Comparison of ENCODE assay signal across 1 cellular context in the genomic region with DNA sequence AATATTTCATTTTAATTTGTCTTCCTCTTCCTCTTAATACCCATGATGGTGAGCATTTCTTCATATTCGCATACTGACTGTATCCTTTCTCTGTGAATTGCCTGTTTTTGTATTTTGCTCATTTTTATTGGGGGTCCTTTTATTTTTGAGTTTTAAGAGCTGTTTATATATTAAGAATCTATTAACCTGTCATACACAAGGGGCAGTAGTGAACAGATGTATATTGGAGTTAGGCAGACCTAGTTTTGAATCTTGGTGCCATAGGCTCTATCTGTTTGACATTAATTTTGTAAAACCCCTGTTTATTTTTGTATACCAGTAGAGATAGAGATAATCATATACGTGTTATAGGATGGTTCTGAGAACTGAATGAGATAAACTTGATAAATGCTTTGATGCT.
TF ChIP-seq lines count a peak whose summit lies in the region.

No MANE protein-coding gene starts in this region.

TF ChIP-seq in SK-N-SH, 30 proteins besides CTCF, POLR2A, EP300 and RAD21 (continued from another document):
- TF ChIP-seq REST (IDR thresholded peaks at IDR 0.05; ENCODE audit: low read depth, low read length) (no peak), TCF12 (IDR thresholded peaks at IDR 0.05) (no peak), POLR2AphosphoS5 (IDR thresholded peaks at IDR 0.05; ENCODE audit: low read depth, low read length) (no peak), ELF1 (IDR thresholded peaks at IDR 0.05) (no peak), RFX5 (IDR thresholded peaks at IDR 0.05; ENCODE audit: low read length) (no peak), TAF1 (IDR thresholded peaks at IDR 0.05; ENCODE audit: borderline replicate concordance, low read depth, low read length) (no peak), MXI1 (IDR thresholded peaks at IDR 0.05; ENCODE audit: low read depth, low read length) (no peak), EZH2phosphoT487 (IDR thresholded peaks at IDR 0.05; ENCODE audit: borderline replicate concordance, low read depth) (no peak), FOXJ3 (CRISPR knock-in tag; IDR thresholded peaks at IDR 0.05) (no peak), RCOR1 (IDR thresholded peaks at IDR 0.05; ENCODE audit: low read length) (no peak), SMC3 (IDR thresholded peaks at IDR 0.05; ENCODE audit: low read depth, low read length) (no peak), NRF1 (IDR thresholded peaks at IDR 0.05; ENCODE audit: low read depth, low read length) (no peak), FOXM1 (IDR thresholded peaks at IDR 0.05; ENCODE audit: low read depth) (no peak), TEAD4 (IDR thresholded peaks at IDR 0.05; ENCODE audit: borderline replicate concordance, insufficient read depth) (no peak)
- TF ChIP-seq, protein P1, sequence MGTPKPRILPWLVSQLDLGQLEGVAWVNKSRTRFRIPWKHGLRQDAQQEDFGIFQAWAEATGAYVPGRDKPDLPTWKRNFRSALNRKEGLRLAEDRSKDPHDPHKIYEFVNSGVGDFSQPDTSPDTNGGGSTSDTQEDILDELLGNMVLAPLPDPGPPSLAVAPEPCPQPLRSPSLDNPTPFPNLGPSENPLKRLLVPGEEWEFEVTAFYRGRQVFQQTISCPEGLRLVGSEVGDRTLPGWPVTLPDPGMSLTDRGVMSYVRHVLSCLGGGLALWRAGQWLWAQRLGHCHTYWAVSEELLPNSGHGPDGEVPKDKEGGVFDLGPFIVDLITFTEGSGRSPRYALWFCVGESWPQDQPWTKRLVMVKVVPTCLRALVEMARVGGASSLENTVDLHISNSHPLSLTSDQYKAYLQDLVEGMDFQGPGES (IDR thresholded peaks at IDR 0.05; ENCODE audit: low read depth, low read length) = no peak
